21 cellular contexts compared by ENCODE assay signal in genomic region chr21:19541612-19542011, GRCh38.
"Had no signal": no experiment of that assay in that cellular context is flagged by ENCODE, and none has a peak within 500 bp of the region (broad histone marks: within the 10 kb centered on the region; RNA-seq: fewer than 3 reads in every experiment).

No MANE protein-coding gene starts in this region.

- H3K27me3 ChIP-seq: cardiac muscle cell, foreskin keratinocyte, left lung, sigmoid colon, spleen, testis, upper lobe of left lung had no signal

- H3K4me1 ChIP-seq: foreskin keratinocyte, left lung, sigmoid colon, spleen, testis, upper lobe of left lung had no signal

- H3K4me3 Mint-ChIP-seq: activated CD4-positive, alpha-beta memory T cell treated with anti-CD3 and anti-CD28 coated beads for 36 hours; activated naive CD8-positive, alpha-beta T cell; activated T-helper 1 cell treated with anti-CD3 and anti-CD28 coated beads, Interleukin-12 subunit alpha, Interleukin-12 subunit beta, Interleukin-2, Interleukin-4 antibody, amounts not matched to agents 30 ng/mL and 10 ng/mL and 1 ng/mL, durations not matched to agents 14 hours and 24 hours and 36 hours; effector memory CD8-positive, alpha-beta T cell; neural crest cell; stimulated activated memory B cell treated with anti-CD40 and anti-IgM and Interleukin-4, amounts not matched to agents 10 μg/mL and 1 μg/mL and 100 μg/mL, for 72 hours; WTC11 had no signal

- H3K27ac Mint-ChIP-seq: activated CD4-positive, alpha-beta memory T cell treated with anti-CD3 and anti-CD28 coated beads for 36 hours; activated naive CD8-positive, alpha-beta T cell; activated T-helper 1 cell treated with anti-CD3 and anti-CD28 coated beads, Interleukin-12 subunit alpha, Interleukin-12 subunit beta, Interleukin-2, Interleukin-4 antibody, amounts not matched to agents 30 ng/mL and 10 ng/mL and 1 ng/mL, durations not matched to agents 14 hours and 24 hours and 36 hours; effector memory CD8-positive, alpha-beta T cell; stimulated activated memory B cell treated with anti-CD40 and anti-IgM and Interleukin-4, amounts not matched to agents 10 μg/mL and 1 μg/mL and 100 μg/mL, for 72 hours; WTC11 had no signal

- H3K27ac ChIP-seq: cardiac muscle cell, epithelial cell of prostate, foreskin keratinocyte, left lung, sigmoid colon, spleen, testis, upper lobe of left lung had no signal

- H3K4me3 ChIP-seq: cardiac muscle cell, left lung, sigmoid colon, spleen, testis, upper lobe of left lung had no signal

- ATAC-seq: effector memory CD8-positive, alpha-beta T cell; foreskin keratinocyte; left lung; stimulated activated memory B cell treated with anti-CD40 and anti-IgM and Interleukin-4, amounts not matched to agents 10 μg/mL and 1 μg/mL and 100 μg/mL, for 72 hours; WTC11 had no signal

- H3K36me3 ChIP-seq: cardiac muscle cell, left lung, sigmoid colon, spleen, upper lobe of left lung had no signal

- H3K27me3 Mint-ChIP-seq: activated CD4-positive, alpha-beta memory T cell treated with anti-CD3 and anti-CD28 coated beads for 36 hours; activated naive CD8-positive, alpha-beta T cell; effector memory CD8-positive, alpha-beta T cell; stimulated activated memory B cell treated with anti-CD40 and anti-IgM and Interleukin-4, amounts not matched to agents 10 μg/mL and 1 μg/mL and 100 μg/mL, for 72 hours had no signal

- H3K36me3 Mint-ChIP-seq: activated CD4-positive, alpha-beta memory T cell treated with anti-CD3 and anti-CD28 coated beads for 36 hours; activated naive CD8-positive, alpha-beta T cell; stimulated activated memory B cell treated with anti-CD40 and anti-IgM and Interleukin-4, amounts not matched to agents 10 μg/mL and 1 μg/mL and 100 μg/mL, for 72 hours had no signal

- H3K4me1 Mint-ChIP-seq: neural crest cell; stimulated activated memory B cell treated with anti-CD40 and anti-IgM and Interleukin-4, amounts not matched to agents 10 μg/mL and 1 μg/mL and 100 μg/mL, for 72 hours had no signal

- DNase-seq: activated CD4-positive, alpha-beta memory T cell treated with anti-CD3 and anti-CD28 coated beads for 36 hours; activated CD4-positive, alpha-beta T cell treated with anti-CD3 and anti-CD28 coated beads for 4 hours; activated T-cell treated with anti-CD3 and anti-CD28 coated beads for 4 hours; effector memory CD8-positive, alpha-beta T cell; foreskin keratinocyte; head of caudate nucleus; kidney; left lung; midbrain; sigmoid colon; spleen; stimulated activated CD4-positive, alpha-beta T cell treated with anti-CD3 and anti-CD28 coated beads, Interleukin-4, amount 100 ng/mL, for 4 hours; testis; upper lobe of left lung had no signal

- H3K9me3 ChIP-seq: sigmoid colon, testis had no signal
